8 cellular contexts compared by ENCODE assay signal in genomic region chr2:47782557-47783490, GRCh38. TPM values are rescaled to one million over a fixed set of nuclear protein-coding genes. Genes with fewer than 3 reads are reported as not detected.
A peak's percentile ranks its signal among the peaks of the same experiment; 100 is the strongest.
DNase-seq lines count a peak whose midpoint lies in the region; ATAC-seq lines count a peak whose summit lies in the region.

Gene MSH6, plus strand, starts transcription at chr2:47783145. Its CDS starts 89 bp downstream, at chr2:47783234.

- peaks cover 0 to 5% (median 2%) of the 10 kb centered on the region in 3 donors for H3K36me3 Mint-ChIP-seq in CD8-positive, alpha-beta memory T cell

- H3K27me3 ChIP-seq in CD8-positive, alpha-beta memory T cell (ENCODE audit: insufficient read depth, low read length, poor library complexity, severe bottlenecking): no peaks in the 10 kb centered on the region

- POLR2A ChIA-PET in CD8-positive, alpha-beta memory T cell (lab: Charles Lee): interaction anchor here (0.6 to 1.4 kb wide), 6 partner anchors 18 to 643 kb away, joined by 3 to 9 read pairs (median 3); no protein-coding TSS in a partner anchor

- H3K4me1 ChIP-seq in CD8-positive, alpha-beta memory T cell (ENCODE audit: insufficient read depth, low read length): peaks cover 19% of the 10 kb centered on the region

- peaks cover 0 to 2% of the 10 kb centered on the region in 2 donors for H3K27me3 Mint-ChIP-seq in CD8-positive, alpha-beta memory T cell

- CTCF ChIA-PET in CD8-positive, alpha-beta memory T cell (lab: Charles Lee): interaction anchor here (1.0 to 3.1 kb wide), 6 partner anchors 11 to 322 kb away, joined by 3 to 19 read pairs (median 3); no protein-coding TSS in a partner anchor

- peak within 1 kb of the TSS; percentile 83 to 97 (median 91) for H3K27ac Mint-ChIP-seq in CD8-positive, alpha-beta memory T cell

- H3K9me3 ChIP-seq in CD8-positive, alpha-beta memory T cell (ENCODE audit: low read length): no peaks in the 10 kb centered on the region

- H3K4me3 Mint-ChIP-seq in CD8-positive, alpha-beta memory T cell: peak within 1 kb of the TSS; percentile 89 to 95 (median 90)

- peak; percentile 84 to 93 (median 90) for DNase-seq in CD8-positive, alpha-beta memory T cell
- peak; percentile 95 for DNase-seq in HPDE6-E6E7 (ENCODE audit: extremely low spot score)
- DNase-seq in NK-92 (lab: John Stamatoyannopoulos, UW; ENCODE audit: unreplicated experiment): peak; percentile 8
- peak; percentile 51 to 80 for DNase-seq in activated CD8-positive, alpha-beta memory T cell treated with anti-CD3 and anti-CD28 coated beads for 1 hour (ENCODE audit: extremely low read depth in 1 of 2, low read depth in 1 of 2)
- peak; percentile 82 for DNase-seq in effector CD4-positive, alpha-beta T cell
- peak; percentile 91 for DNase-seq in medulla oblongata (ENCODE audit: extremely low spot score)
- peak; percentile 80 for DNase-seq in stimulated activated CD8-positive, alpha-beta memory T cell treated with anti-CD3 and anti-CD28 coated beads, Interleukin-12 subunit alpha, Interleukin-12 subunit beta, amount 100 ng/mL, for 1 hour (ENCODE audit: low read depth)

- H3K27ac ChIP-seq in CD8-positive, alpha-beta memory T cell (ENCODE audit: low read depth, low read length): peak within 1 kb of the TSS; percentile 79

- peaks cover 15 to 40% (median 17%) of the 10 kb centered on the region in 3 donors for H3K4me1 Mint-ChIP-seq in CD8-positive, alpha-beta memory T cell

- H3K36me3 ChIP-seq in CD8-positive, alpha-beta memory T cell (ENCODE audit: insufficient read depth, low read length): no peaks in the 10 kb centered on the region

- H3K4me3 ChIP-seq in CD8-positive, alpha-beta memory T cell (ENCODE audit: low read length): peak within 1 kb of the TSS; percentile 90

- ATAC-seq in GM19467 (IDR thresholded peaks at IDR 0.05; ENCODE audit: unreplicated experiment): peak; percentile 74

- H3K9me3 Mint-ChIP-seq in CD8-positive, alpha-beta memory T cell: no peaks in the 10 kb centered on the region

RNA-seq across cellular contexts. Expression of gene MSH6, which starts in this region (rescaled TPM):
- 100 to 1,000 TPM; 142 to 152 TPM for total RNA-seq in CD8-positive, alpha-beta memory T cell
- 17.6 TPM for polyA plus RNA-seq in CD8-positive, alpha-beta memory T cell

Comparison
In these comparisons a context has a peak if more than half of its experiments do, and no peak if none do; other contexts are left out.
1. Peak in every context shown above with its lines: DNase-seq, ATAC-seq, H3K4me3 ChIP-seq and H3K27ac ChIP-seq.
2. DNase-seq: peak in every context shown above with its lines; median percentile 95 in HPDE6-E6E7; 91 in medulla oblongata; 90 in CD8-positive, alpha-beta memory T cell; 82 in effector CD4-positive, alpha-beta T cell; 80 in stimulated activated CD8-positive, alpha-beta memory T cell treated with anti-CD3 and anti-CD28 coated beads, Interleukin-12 subunit alpha, Interleukin-12 subunit beta, amount 100 ng/mL, for 1 hour; 66 in activated CD8-positive, alpha-beta memory T cell treated with anti-CD3 and anti-CD28 coated beads for 1 hour; 8 in NK-92.